In the genomic region with DNA sequence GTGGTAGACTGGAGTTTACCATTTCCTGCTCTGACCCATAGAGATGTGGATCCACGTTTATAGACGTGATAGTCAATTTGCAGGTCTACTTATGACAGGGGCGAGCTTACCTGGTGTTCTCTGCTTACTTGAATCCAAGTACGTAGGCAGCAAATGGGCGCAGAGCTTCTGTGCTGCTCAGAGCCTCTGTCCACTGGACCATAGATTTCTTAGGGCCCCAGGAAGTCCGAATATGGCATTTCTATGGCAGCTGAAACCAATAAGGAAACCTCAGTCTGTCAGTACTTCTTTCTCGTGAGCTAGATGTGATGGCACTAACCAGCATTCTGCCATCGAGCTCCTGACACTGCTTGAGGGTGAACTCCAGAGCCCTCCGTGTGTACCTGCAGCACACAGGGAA, we compare ENCODE assay signal across 18 cellular contexts. TPM values are rescaled to one million over a fixed set of nuclear protein-coding genes. Genes with fewer than 3 reads are reported as not detected.
DNase-seq lines count a peak whose midpoint lies in the region; ATAC-seq and TF ChIP-seq lines count a peak whose summit lies in the region.
"Had no signal": no experiment of that assay in that cellular context is flagged by ENCODE, and none has a peak within 500 bp of the region (broad histone marks: within the 10 kb centered on the region; RNA-seq: fewer than 3 reads in every experiment).

No MANE protein-coding gene starts in this region.

- no peak overlapping the region for H3K23ac ChIP-seq in H9 (ENCODE audit: insufficient read length, low read depth, low read length)

- H3K27me3 Mint-ChIP-seq in activated T-cell treated with anti-CD3 and anti-CD28 coated beads, Interleukin-2, amount 50 U/mL, for 72 hours (ENCODE audit: low read depth): no peaks in the 10 kb centered on the region
- H3K27me3 Mint-ChIP-seq in activated T-cell treated with anti-CD3 and anti-CD28 coated beads, Interleukin-2, amount 50 U/mL, for 4 hours (ENCODE audit: low read depth): no peaks in the 10 kb centered on the region
- no peaks in the 10 kb centered on the region for H3K27me3 Mint-ChIP-seq in H9 (ENCODE audit: low read depth)
- no peaks in the 10 kb centered on the region for H3K27me3 Mint-ChIP-seq in T-helper 17 cell
- H3K27me3 Mint-ChIP-seq: CD4-positive, CD25-positive, alpha-beta regulatory T cell; CD8-positive, alpha-beta memory T cell had no signal

- no peak for ATAC-seq in activated T-cell treated with anti-CD3 and anti-CD28 coated beads, Interleukin-2, amount 50 U/mL, for 72 hours (replicated peaks in 1 of 2)
- no peak for ATAC-seq in activated T-cell treated with anti-CD3 and anti-CD28 coated beads, Interleukin-2, amount 50 U/mL, for 4 hours
- no peak for ATAC-seq in T-helper 17 cell
- ATAC-seq in heart right ventricle: no peak
- ATAC-seq: GM12878 had no signal

- H2AFZ ChIP-seq in H9 (ENCODE audit: low read length) (no peak overlapping the region), osteoblast (ENCODE audit: low read length) (no peak overlapping the region)

- H3K4me3 ChIP-seq in osteoblast (ENCODE audit: insufficient read depth, low read length): no peak overlapping the region
- no peak overlapping the region for H3K4me3 ChIP-seq in heart right ventricle
- H3K4me3 ChIP-seq: GM12878, HAP-1 had no signal

- H3K27ac ChIP-seq in H9 (ENCODE audit: insufficient read length, low read depth, low read length): no peak overlapping the region
- H3K27ac ChIP-seq in osteoblast (ENCODE audit: low read depth, low read length): no peak overlapping the region
- no peak overlapping the region for H3K27ac ChIP-seq in heart right ventricle

- intact Hi-C loops in heart right ventricle (cut with DNase I): no loop called here

- H2BK12ac ChIP-seq in H9 (ENCODE audit: insufficient read length, low read depth, low read length): no peak overlapping the region

- H3K27ac Mint-ChIP-seq in activated T-cell treated with anti-CD3 and anti-CD28 coated beads, Interleukin-2, amount 50 U/mL, for 72 hours: peak overlapping the region; percentile 66
- peak overlapping the region; percentile 34 to 80 (median 56); a peak in 3 of 7 replicates for H3K27ac Mint-ChIP-seq in H9
- peak overlapping the region; percentile 11 for H3K27ac Mint-ChIP-seq in T-helper 17 cell

- H3K23me2 ChIP-seq in H9 (ENCODE audit: insufficient read length, low read depth, low read length, poor library complexity, severe bottlenecking): no peaks in the 10 kb centered on the region

- H3K79me1 ChIP-seq in H9 (ENCODE audit: insufficient read depth, low read depth, low read length, poor library complexity, severe bottlenecking): no peaks in the 10 kb centered on the region

- H3K27me3 ChIP-seq in H9 (ENCODE audit: insufficient read depth, low read length): no peaks in the 10 kb centered on the region
- H3K27me3 ChIP-seq in osteoblast (ENCODE audit: insufficient read depth, low read length): no peaks in the 10 kb centered on the region
- H3K27me3 ChIP-seq in heart right ventricle: no peaks in the 10 kb centered on the region
- H3K27me3 ChIP-seq: BE2C had no signal

- H3K36me3 Mint-ChIP-seq in activated T-cell treated with anti-CD3 and anti-CD28 coated beads, Interleukin-2, amount 50 U/mL, for 72 hours (ENCODE audit: insufficient read depth in 2 of 2): peaks cover 5 to 20% of the 10 kb centered on the region in 2 donors
- H3K36me3 Mint-ChIP-seq in activated T-cell treated with anti-CD3 and anti-CD28 coated beads, Interleukin-2, amount 50 U/mL, for 4 hours (ENCODE audit: insufficient read depth): peaks cover 31% of the 10 kb centered on the region
- H3K36me3 Mint-ChIP-seq in H9 (ENCODE audit: insufficient read depth in 1 of 3, low read depth in 3 of 3) (peaks cover 29 to 65% (median 53%) of the 10 kb centered on the region in 3 experiments), T-helper 17 cell (ENCODE audit: low read depth) (no peaks in the 10 kb centered on the region)

- H3K9ac ChIP-seq in H9 (ENCODE audit: extremely low read depth, insufficient read length, low read length): no peak overlapping the region

- peaks cover 70% of the 10 kb centered on the region for H3K36me3 ChIP-seq in osteoblast (ENCODE audit: insufficient read depth, low read length)
- peaks cover 0 to 98% (median 70%) of the 10 kb centered on the region in 9 donors for H3K36me3 ChIP-seq in heart right ventricle

- no peak overlapping the region for H2BK20ac ChIP-seq in H9 (ENCODE audit: low read depth, low read length, poor library complexity, severe bottlenecking)

- no peak overlapping the region for H2BK15ac ChIP-seq in H9 (ENCODE audit: low read depth, low read length)

- no peak overlapping the region for H3K56ac ChIP-seq in H9 (ENCODE audit: insufficient read length, low read depth, low read length)

- no peak overlapping the region for H4K8ac ChIP-seq in H9 (replicated peaks; ENCODE audit: insufficient read length, low read depth, low read length)

- no peaks in the 10 kb centered on the region for H3K9me3 Mint-ChIP-seq in activated T-cell treated with anti-CD3 and anti-CD28 coated beads, Interleukin-2, amount 50 U/mL, for 72 hours
- no peaks in the 10 kb centered on the region for H3K9me3 Mint-ChIP-seq in activated T-cell treated with anti-CD3 and anti-CD28 coated beads, Interleukin-2, amount 50 U/mL, for 4 hours
- H3K9me3 Mint-ChIP-seq in H9: no peaks in the 10 kb centered on the region
- H3K9me3 Mint-ChIP-seq: CD4-positive, CD25-positive, alpha-beta regulatory T cell; CD8-positive, alpha-beta memory T cell had no signal

- no CpG with 5 or more reads among the region's 9 CpGs for WGBS in H9 (ENCODE audit: extremely low coverage, insufficient read length, low lambda C conversion rate)
- WGBS in heart right ventricle, 2 donors: 90 to 95% methylated on average over 9 of the region's 9 CpGs

- peaks cover 5% of the 10 kb centered on the region for H3K4me1 Mint-ChIP-seq in activated T-cell treated with anti-CD3 and anti-CD28 coated beads, Interleukin-2, amount 50 U/mL, for 72 hours (ENCODE audit: low read depth)
- H3K4me1 Mint-ChIP-seq in activated T-cell treated with anti-CD3 and anti-CD28 coated beads, Interleukin-2, amount 50 U/mL, for 4 hours (ENCODE audit: low read depth): peaks cover 3% of the 10 kb centered on the region
- peaks cover 55 to 56% of the 10 kb centered on the region in 2 experiments for H3K4me1 Mint-ChIP-seq in H9
- no peaks in the 10 kb centered on the region for H3K4me1 Mint-ChIP-seq in T-helper 17 cell

- no peak overlapping the region for H3K4ac ChIP-seq in H9 (ENCODE audit: low read depth, low read length)

- no peak for DNase-seq in activated T-cell treated with anti-CD3 and anti-CD28 coated beads, Interleukin-2, amount 50 U/mL, for 72 hours
- DNase-seq in activated T-cell treated with anti-CD3 and anti-CD28 coated beads, Interleukin-2, amount 50 U/mL, for 4 hours: no peak
- DNase-seq in H9 (no peak), T-helper 17 cell (no peak), osteoblast (ENCODE audit: insufficient read length, low spot score, missing footprints) (peak; percentile 54), heart right ventricle (no peak), NCI-H1930 (lab: John Stamatoyannopoulos, UW) (no peak)
- DNase-seq: BE2C; C1 segment of cervical spinal cord; CD4-positive, CD25-positive, alpha-beta regulatory T cell; CD8-positive, alpha-beta memory T cell; COR-L47; DMS 273 treated with DMSO at 0.1 percent for 48 hours; DMS53; DND-41; EL had no signal

- no peak overlapping the region for H3K18ac ChIP-seq in H9 (ENCODE audit: insufficient read length, low read depth, low read length)

- H2BK120ac ChIP-seq in H9 (ENCODE audit: low read depth, low read length, poor library complexity, severe bottlenecking): no peak overlapping the region

- H3K4me3 Mint-ChIP-seq in activated T-cell treated with anti-CD3 and anti-CD28 coated beads, Interleukin-2, amount 50 U/mL, for 72 hours: no peak overlapping the region
- H3K4me3 Mint-ChIP-seq in activated T-cell treated with anti-CD3 and anti-CD28 coated beads, Interleukin-2, amount 50 U/mL, for 4 hours: no peak overlapping the region
- H3K4me3 Mint-ChIP-seq in H9: no peak overlapping the region
- H3K4me3 Mint-ChIP-seq in T-helper 17 cell: no peak overlapping the region
- H3K4me3 Mint-ChIP-seq: CD4-positive, CD25-positive, alpha-beta regulatory T cell; CD8-positive, alpha-beta memory T cell had no signal

- H4K20me1 ChIP-seq in H9 (ENCODE audit: control insufficient read depth, insufficient read depth, insufficient read length): no peaks in the 10 kb centered on the region
- no peaks in the 10 kb centered on the region for H4K20me1 ChIP-seq in osteoblast (ENCODE audit: insufficient read depth, low read length)

- H4K91ac ChIP-seq in H9 (ENCODE audit: insufficient read length, low read depth, low read length): no peak overlapping the region

- no peak overlapping the region for H3T11ph ChIP-seq in H9 (ENCODE audit: low read length)

- H3K9me3 ChIP-seq in H9 (ENCODE audit: control insufficient read depth, low read depth, low read length): no peaks in the 10 kb centered on the region
- H3K9me3 ChIP-seq in T-helper 17 cell (ENCODE audit: control insufficient read depth, low read length, poor library complexity, severe bottlenecking): no peaks in the 10 kb centered on the region
- H3K9me3 ChIP-seq in osteoblast (ENCODE audit: low read depth, low read length): no peaks in the 10 kb centered on the region
- H3K9me3 ChIP-seq in heart right ventricle: no peaks in the 10 kb centered on the region
- H3K9me3 ChIP-seq: BE2C, HAP-1 had no signal

- peaks cover 7% of the 10 kb centered on the region for H3K4me1 ChIP-seq in H9 (ENCODE audit: insufficient read depth, low read length)
- H3K4me1 ChIP-seq in osteoblast (ENCODE audit: insufficient read depth, low read length): peaks cover 4% of the 10 kb centered on the region
- no peaks in the 10 kb centered on the region for H3K4me1 ChIP-seq in heart right ventricle
- H3K4me1 ChIP-seq: BE2C had no signal

- no peak overlapping the region for H3K4me2 ChIP-seq in H9 (ENCODE audit: insufficient read depth, insufficient read length, low read length)
- H3K4me2 ChIP-seq in osteoblast (ENCODE audit: insufficient read depth, low read length): no peak overlapping the region

- H4K5ac ChIP-seq in H9 (ENCODE audit: insufficient read length, low read depth, low read length): no peak overlapping the region

- H2AK5ac ChIP-seq in H9 (ENCODE audit: insufficient read length, low read length): no peak overlapping the region

- H3K79me2 ChIP-seq in H9 (ENCODE audit: insufficient read depth, low read length): no peaks in the 10 kb centered on the region
- H3K79me2 ChIP-seq in osteoblast (ENCODE audit: insufficient read depth, low read length): peaks cover 3% of the 10 kb centered on the region

- no peak overlapping the region for H2BK5ac ChIP-seq in H9 (ENCODE audit: insufficient read length, low read length)

- no peak overlapping the region for H3K14ac ChIP-seq in H9 (ENCODE audit: insufficient read depth, low read length)

- TF ChIP-seq CTCF in H9 (conservative IDR thresholded peaks at IDR 0.05) (no peak), osteoblast (IDR thresholded peaks at IDR 0.05; ENCODE audit: extremely low read depth, low read depth, low read length) (no peak), heart right ventricle (IDR thresholded peaks at IDR 0.05) (no peak)

RNA-seq across cellular contexts. Expression of a gene that starts 19.5 kb away (rescaled TPM):
- total RNA-seq in activated T-cell treated with anti-CD3 and anti-CD28 coated beads, Interleukin-2, amount 50 U/mL, for 72 hours: 10 to 100 TPM; 25.7 to 29.0 TPM
- 10 to 100 TPM; 11.5 to 17.2 (median 16.4) TPM for total RNA-seq in activated T-cell treated with anti-CD3 and anti-CD28 coated beads, Interleukin-2, amount 50 U/mL, for 4 hours
- total RNA-seq in H9 (2021) (31.1 TPM in 2 replicates), T-helper 17 cell (10 to 100 TPM; 59.2 to 64.8 TPM), osteoblast (26.8 and 29.7 TPM in 2 replicates), heart right ventricle (10 to 100 TPM; 23.1 to 35.9 (median 29.9) TPM)
- polyA plus RNA-seq in heart right ventricle: 10 to 100 TPM; 16.7 to 46.7 TPM

RNA-seq across cellular contexts. Expression of a gene that starts 22.0 kb away (rescaled TPM):
- 100 to 1,000 TPM; 153 to 154 TPM for total RNA-seq in activated T-cell treated with anti-CD3 and anti-CD28 coated beads, Interleukin-2, amount 50 U/mL, for 72 hours
- 10 to 100 TPM; 52.2 to 67.6 (median 55.4) TPM for total RNA-seq in activated T-cell treated with anti-CD3 and anti-CD28 coated beads, Interleukin-2, amount 50 U/mL, for 4 hours
- total RNA-seq in H9 (2021) (81.4 and 87.8 TPM in 2 replicates), T-helper 17 cell (100 to 1,000 TPM; 161 to 167 TPM), osteoblast (24.2 and 28.6 TPM in 2 replicates), heart right ventricle (10 to 100 TPM; 25.3 to 33.9 (median 27.0) TPM)
- polyA plus RNA-seq in heart right ventricle: 10 to 100 TPM; 17.1 to 57.6 TPM

Comparison
In these comparisons a context has a peak if more than half of its experiments do, and no peak if none do; other contexts are left out.
1. H3K27ac Mint-ChIP-seq: peak in every context shown above with its lines; median percentile 66 in activated T-cell treated with anti-CD3 and anti-CD28 coated beads, Interleukin-2, amount 50 U/mL, for 72 hours; 56 in H9; 11 in T-helper 17 cell.